9 cellular contexts compared by ENCODE assay signal in the genomic region with DNA sequence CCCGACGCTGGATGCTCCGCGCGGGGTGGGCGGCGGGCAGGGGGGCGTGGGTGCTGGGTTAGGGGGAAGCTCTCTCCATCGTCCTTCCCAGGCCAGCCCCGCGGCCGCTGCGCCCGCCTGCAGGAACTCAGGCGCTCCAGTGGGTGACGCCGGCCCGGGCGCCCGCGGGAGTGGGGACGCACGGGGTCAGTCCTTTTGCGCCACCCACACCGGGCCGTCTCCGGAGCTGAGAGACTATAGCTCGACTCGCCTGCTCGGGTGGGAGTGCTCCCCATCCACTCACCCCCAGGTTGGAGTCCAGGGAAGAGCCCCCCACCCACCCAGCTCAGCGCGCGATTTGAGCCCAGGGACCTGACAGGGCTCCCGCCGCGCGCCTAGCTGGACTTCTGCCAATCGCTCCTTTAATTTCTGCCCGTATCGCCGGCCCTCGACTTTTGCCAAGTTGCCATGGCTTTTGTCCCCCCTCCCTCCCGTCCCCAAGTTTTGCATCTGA.
A peak's percentile ranks its signal among the peaks of the same experiment; 100 is the strongest.
DNase-seq lines count a peak whose midpoint lies in the region; ATAC-seq and TF ChIP-seq lines count a peak whose summit lies in the region.
"Had no signal": no experiment of that assay in that cellular context is flagged by ENCODE, and none has a peak within 500 bp of the region (broad histone marks: within the 10 kb centered on the region; RNA-seq: fewer than 3 reads in every experiment).

No MANE protein-coding gene starts in this region.

- H3K4me3 Mint-ChIP-seq in T-helper 1 cell treated with Interleukin-12 subunit alpha and Interleukin-12 subunit beta and Interleukin-4 antibody, amounts not matched to agents 30 μg/mL and 1 μg/mL, for 36 hours, result peak overlapping the region; percentile 5

- no peaks in the 10 kb centered on the region for H3K9me3 Mint-ChIP-seq in T-helper 1 cell treated with Interleukin-12 subunit alpha and Interleukin-12 subunit beta and Interleukin-4 antibody, amounts not matched to agents 30 μg/mL and 1 μg/mL, for 36 hours

- peaks cover 33% of the 10 kb centered on the region for H3K4me1 Mint-ChIP-seq in T-helper 1 cell treated with Interleukin-12 subunit alpha and Interleukin-12 subunit beta and Interleukin-4 antibody, amounts not matched to agents 30 μg/mL and 1 μg/mL, for 36 hours (ENCODE audit: low read depth)

- DNase-seq in T-helper 1 cell (no peak), mucosa of descending colon (peak in 2 of 3 donors; percentile 63 to 73), uterus (peak in 1 of 2 donors; percentile 39), AG08396 (ENCODE audit: low spot score) (no peak), OCI-LY7 (ENCODE audit: low spot score) (no peak), HPDE6-E6E7 (ENCODE audit: extremely low spot score) (no peak)

- TF ChIP-seq POLR2A in uterus (IDR thresholded peaks at IDR 0.05), result no peak

- no peaks in the 10 kb centered on the region for H3K36me3 Mint-ChIP-seq in T-helper 1 cell treated with Interleukin-12 subunit alpha and Interleukin-12 subunit beta and Interleukin-4 antibody, amounts not matched to agents 30 μg/mL and 1 μg/mL, for 36 hours (ENCODE audit: low read depth)

- intact Hi-C loops in mucosa of descending colon (cut with DNase I, micrococcal nuclease) (loop anchor here in 1 of 2 donors (10.0 kb wide), 1 partner anchor 81 kb away; no protein-coding TSS in a partner anchor), uterus (cut with DNase I; ENCODE audit: low total_unique reads) (no loop called here), OCI-LY7 (cut with micrococcal nuclease; ENCODE audit: unreplicated experiment) (no loop called here)

- H3K27me3 Mint-ChIP-seq in T-helper 1 cell treated with Interleukin-12 subunit alpha and Interleukin-12 subunit beta and Interleukin-4 antibody, amounts not matched to agents 30 μg/mL and 1 μg/mL, for 36 hours (ENCODE audit: low read depth), result peaks cover 84% of the 10 kb centered on the region

- no peaks in the 10 kb centered on the region for H3K9me2 ChIP-seq in OCI-LY7 (ENCODE audit: insufficient read depth, low read length)

- H3K27me3 ChIP-seq in ectodermal cell (ENCODE audit: control insufficient read depth, insufficient read depth, low read length, poor library complexity, severe bottlenecking), result peaks cover 65% of the 10 kb centered on the region
- H3K27me3 ChIP-seq in uterus, result no peaks in the 10 kb centered on the region

- H3K27ac ChIP-seq in ectodermal cell (ENCODE audit: insufficient read depth, low read depth, low read length, poor library complexity, severe bottlenecking), result no peak overlapping the region
- peak overlapping the region in 1 of 2 donors; percentile 51 for H3K27ac ChIP-seq in uterus
- no peak overlapping the region for H3K27ac ChIP-seq in OCI-LY7 (ENCODE audit: low read depth, low read length, poor library complexity, severe bottlenecking)
- H3K27ac ChIP-seq: C4-2B had no signal

- H3K4me2 ChIP-seq in OCI-LY7 (ENCODE audit: low read length), result no peak overlapping the region

- H3K27ac Mint-ChIP-seq in T-helper 1 cell treated with Interleukin-12 subunit alpha and Interleukin-12 subunit beta and Interleukin-4 antibody, amounts not matched to agents 30 μg/mL and 1 μg/mL, for 36 hours, result no peak overlapping the region

- CTCF ChIA-PET in OCI-LY7 (lab: Charles Lee; ENCODE audit: unreplicated experiment), result no interaction called here

- POLR2A ChIA-PET in OCI-LY7 (lab: Charles Lee), result no interaction called here

- no TSS peak for BruUV-seq in OCI-LY7 (replicated peaks; lab: Mats Ljungman, UMichigan)

- no peaks in the 10 kb centered on the region for H3K9me3 ChIP-seq in ectodermal cell (ENCODE audit: control insufficient read depth, low read length)
- H3K9me3 ChIP-seq in mucosa of descending colon, result no peaks in the 10 kb centered on the region
- H3K9me3 ChIP-seq in uterus, result no peaks in the 10 kb centered on the region
- H3K9me3 ChIP-seq in OCI-LY7 (ENCODE audit: low read length), result no peaks in the 10 kb centered on the region

- H3K36me3 ChIP-seq in ectodermal cell (ENCODE audit: control insufficient read depth, insufficient read depth, low read length) (no peaks in the 10 kb centered on the region), mucosa of descending colon (ENCODE audit: low read depth) (no peaks in the 10 kb centered on the region), uterus (no peaks in the 10 kb centered on the region), OCI-LY7 (ENCODE audit: insufficient read depth, low read length) (no peaks in the 10 kb centered on the region)

- peaks cover 13% of the 10 kb centered on the region for H3K4me1 ChIP-seq in ectodermal cell (ENCODE audit: control insufficient read depth, insufficient read depth, low read length)
- peaks cover 40% of the 10 kb centered on the region for H3K4me1 ChIP-seq in mucosa of descending colon (ENCODE audit: low read depth)
- H3K4me1 ChIP-seq in uterus, result no peaks in the 10 kb centered on the region
- no peaks in the 10 kb centered on the region for H3K4me1 ChIP-seq in OCI-LY7 (ENCODE audit: insufficient read depth, low read length, poor library complexity, severe bottlenecking)

- no peak overlapping the region for H2AFZ ChIP-seq in OCI-LY7 (ENCODE audit: low read length)

- 1% methylated on average over 43 of the region's 43 CpGs for WGBS in ectodermal cell, 2 experiments

- H3K4me3 ChIP-seq in ectodermal cell (ENCODE audit: insufficient read depth, low read depth, low read length), result peak overlapping the region; percentile 38
- H3K4me3 ChIP-seq in mucosa of descending colon, result peak overlapping the region; percentile 50
- peak overlapping the region; percentile 29 to 77 for H3K4me3 ChIP-seq in uterus
- no peak overlapping the region for H3K4me3 ChIP-seq in OCI-LY7 (ENCODE audit: low read depth, low read length, poor library complexity, severe bottlenecking)

- TF ChIP-seq CTCF in mucosa of descending colon (IDR thresholded peaks at IDR 0.05) (no peak), uterus (IDR thresholded peaks at IDR 0.05) (peak in 1 of 4 experiments; percentile 18), OCI-LY7 (conservative IDR thresholded peaks at IDR 0.05; ENCODE audit: low read length) (no peak)

- H4K20me1 ChIP-seq in OCI-LY7 (ENCODE audit: insufficient read depth, low read length), result no peaks in the 10 kb centered on the region

- no peak for ATAC-seq in mucosa of descending colon

- H3K79me2 ChIP-seq in OCI-LY7 (ENCODE audit: insufficient read depth, low read depth, low read length), result no peaks in the 10 kb centered on the region

Comparison
In these comparisons a context has a peak if more than half of its experiments do, and no peak if none do; other contexts are left out.
1. DNase-seq: peak in mucosa of descending colon (2 of 3); none in T-helper 1 cell (0 of 5), AG08396 (single experiment), OCI-LY7 (single experiment) and HPDE6-E6E7 (single experiment).